Comparison of ENCODE assay signal across 23 cellular contexts in genomic region chr3:31953091-31953490, GRCh38. TPM values are rescaled to one million over a fixed set of nuclear protein-coding genes. Genes with fewer than 3 reads are reported as not detected.
DNase-seq lines count a peak whose midpoint lies in the region; ATAC-seq, FAIRE-seq and TF ChIP-seq lines count a peak whose summit lies in the region.
"Had no signal": no experiment of that assay in that cellular context is flagged by ENCODE, and none has a peak within 500 bp of the region (broad histone marks: within the 10 kb centered on the region; RNA-seq: fewer than 3 reads in every experiment).

No MANE protein-coding gene starts in this region.

- TF ChIP-seq POLR2A in spleen (IDR thresholded peaks at IDR 0.05): no peak

- H3K36me3 ChIP-seq in OCI-LY1 (ENCODE audit: insufficient read depth, low read length) (peaks cover 36% of the 10 kb centered on the region), astrocyte (ENCODE audit: insufficient read depth, low read length) (no peaks in the 10 kb centered on the region), spleen (peaks cover 0 to 4% (median 0%) of the 10 kb centered on the region in 6 donors), osteoblast (ENCODE audit: insufficient read depth, low read length) (no peaks in the 10 kb centered on the region), lower lobe of right lung (no peaks in the 10 kb centered on the region)

- TF ChIP-seq CTCF in GM12865 (IDR thresholded peaks at IDR 0.05; ENCODE audit: insufficient read depth, low read depth, low read length, missing control alignments) (no peak), OCI-LY1 (IDR thresholded peaks at IDR 0.05; ENCODE audit: low read length) (no peak), astrocyte (IDR thresholded peaks at IDR 0.05; ENCODE audit: insufficient read depth, low read depth, low read length) (no peak), spleen (IDR thresholded peaks at IDR 0.05 in 8 of 11, conservative IDR thresholded peaks at IDR 0.05 in 3 of 11) (no peak), osteoblast (IDR thresholded peaks at IDR 0.05; ENCODE audit: extremely low read depth, low read depth, low read length) (no peak), lower lobe of right lung (IDR thresholded peaks at IDR 0.05) (no peak)

- peaks cover 46% of the 10 kb centered on the region for H3K79me2 ChIP-seq in OCI-LY1 (ENCODE audit: insufficient read depth, low read length)
- peaks cover 6% of the 10 kb centered on the region for H3K79me2 ChIP-seq in astrocyte (ENCODE audit: insufficient read depth, low read length)
- no peaks in the 10 kb centered on the region for H3K79me2 ChIP-seq in osteoblast (ENCODE audit: insufficient read depth, low read length)

- peak overlapping the region; percentile 53 for H3K4me2 ChIP-seq in OCI-LY1 (ENCODE audit: low read length)
- H3K4me2 ChIP-seq in astrocyte (ENCODE audit: low read length): no peak overlapping the region
- H3K4me2 ChIP-seq in osteoblast (ENCODE audit: insufficient read depth, low read length): no peak overlapping the region

- H2AFZ ChIP-seq in OCI-LY1 (ENCODE audit: low read length): no peak overlapping the region
- H2AFZ ChIP-seq in astrocyte (ENCODE audit: low read depth, low read length): no peak overlapping the region
- H2AFZ ChIP-seq in osteoblast (ENCODE audit: low read length): no peak overlapping the region
- H2AFZ ChIP-seq: GM23338 had no signal

- H3K4me1 ChIP-seq in OCI-LY1 (ENCODE audit: insufficient read depth, low read length, severe bottlenecking) (peaks cover 78% of the 10 kb centered on the region), astrocyte (ENCODE audit: insufficient read depth, low read length) (no peaks in the 10 kb centered on the region), spleen (peaks cover 1 to 86% (median 41%) of the 10 kb centered on the region in 6 donors), osteoblast (ENCODE audit: insufficient read depth, low read length) (no peaks in the 10 kb centered on the region), lower lobe of right lung (peaks cover 11% of the 10 kb centered on the region)

- H3K4me3 Mint-ChIP-seq in astrocyte (ENCODE audit: unreplicated experiment): peak overlapping the region; percentile 62
- H3K4me3 Mint-ChIP-seq: CD8-positive, alpha-beta memory T cell; GM23338; T-cell had no signal

- 54 to 82% (median 73%) methylated on average over 6 to 7 of the region's 7 CpGs for WGBS in spleen, 5 donors

- no peaks in the 10 kb centered on the region for H3K27me3 Mint-ChIP-seq in astrocyte (ENCODE audit: low read depth, unreplicated experiment)

- H3K9me2 ChIP-seq in OCI-LY1 (ENCODE audit: low read depth, low read length): no peaks in the 10 kb centered on the region

- H3K27ac ChIP-seq in OCI-LY1 (ENCODE audit: low read depth, low read length, poor library complexity, severe bottlenecking) (peak overlapping the region; percentile 98), astrocyte (ENCODE audit: low read depth, low read length) (no peak overlapping the region), spleen (peak overlapping the region in 5 of 8 donors; percentile 58 to 82 (median 69)), osteoblast (ENCODE audit: low read depth, low read length) (no peak overlapping the region), lower lobe of right lung (no peak overlapping the region)
- H3K27ac ChIP-seq: C4-2B had no signal

- no peak for ATAC-seq in lower lobe of right lung
- ATAC-seq: GM23338, K562, SK-N-SH treated with all-trans-retinoic acid at 6 μM for 48 hours, T-cell had no signal

- H3K36me3 Mint-ChIP-seq in astrocyte (ENCODE audit: low read depth, unreplicated experiment): peaks cover 10% of the 10 kb centered on the region
- H3K36me3 Mint-ChIP-seq: CD8-positive, alpha-beta memory T cell had no signal

- peaks cover 9% of the 10 kb centered on the region for H3K9me3 Mint-ChIP-seq in astrocyte (ENCODE audit: unreplicated experiment)

- peaks cover 30% of the 10 kb centered on the region for H3F3A ChIP-seq in OCI-LY1 (ENCODE audit: insufficient read depth, low read length)

- H3K4me1 Mint-ChIP-seq in astrocyte (ENCODE audit: low read depth, unreplicated experiment): peaks cover 5% of the 10 kb centered on the region

- H3K9ac ChIP-seq in OCI-LY1 (ENCODE audit: low read length): peak overlapping the region; percentile 53; the same call in 1 of the 2 replicates
- no peak overlapping the region for H3K9ac ChIP-seq in astrocyte (ENCODE audit: low read length)

- peak; percentile 10 for DNase-seq in GM12865 (ENCODE audit: low read depth)
- DNase-seq in astrocyte (ENCODE audit: low read depth): no peak
- no peak for DNase-seq in spleen
- no peak for DNase-seq in osteoblast (ENCODE audit: insufficient read length, low spot score, missing footprints)
- DNase-seq in OCI-M2 (lab: John Stamatoyannopoulos, UW; ENCODE audit: unreplicated experiment): no peak
- DNase-seq in NCI-H1436 (lab: John Stamatoyannopoulos, UW): no peak
- no peak for DNase-seq in lower lobe of right lung
- DNase-seq: AML-193; Calu3; CD8-positive, alpha-beta memory T cell; GDM1; HCEC 1CT; NCI-H1092 treated with DMSO at 0.1 percent for 48 hours; NCI-H2029 treated with DMSO at 0.1 percent for 48 hours; NCI-H226; NCI-H524; NCI-H774; T-cell had no signal

- intact Hi-C loops in spleen (cut with DNase I; ENCODE audit: low total_unique reads) (no loop called here), lower lobe of right lung (cut with DNase I) (no loop called here)

- no peak for FAIRE-seq in astrocyte (lab: Jason Lieb, UNC)
- FAIRE-seq: K562 had no signal

- peak overlapping the region; percentile 41 for H3K27ac Mint-ChIP-seq in astrocyte (ENCODE audit: unreplicated experiment)
- H3K27ac Mint-ChIP-seq: GM23338, T-cell had no signal

- peaks cover 18% of the 10 kb centered on the region for H3K9me3 ChIP-seq in OCI-LY1 (ENCODE audit: low read length)
- H3K9me3 ChIP-seq in astrocyte (ENCODE audit: insufficient read depth, low read depth, low read length): peaks cover 7% of the 10 kb centered on the region
- H3K9me3 ChIP-seq in spleen: peaks cover 2 to 23% (median 15%) of the 10 kb centered on the region in 8 donors
- peaks cover 9% of the 10 kb centered on the region for H3K9me3 ChIP-seq in osteoblast (ENCODE audit: low read depth, low read length)
- peaks cover 8% of the 10 kb centered on the region for H3K9me3 ChIP-seq in lower lobe of right lung

- H4K20me1 ChIP-seq in OCI-LY1 (ENCODE audit: insufficient read depth, low read length) (no peaks in the 10 kb centered on the region), astrocyte (ENCODE audit: insufficient read depth, low read length) (peaks cover 10% of the 10 kb centered on the region), osteoblast (ENCODE audit: insufficient read depth, low read length) (no peaks in the 10 kb centered on the region)

- no peak overlapping the region for H3K4me3 ChIP-seq in GM12865 (ENCODE audit: low read depth, low read length)
- no peak overlapping the region for H3K4me3 ChIP-seq in OCI-LY1 (ENCODE audit: low read depth, low read length, poor library complexity, severe bottlenecking)
- H3K4me3 ChIP-seq in astrocyte (ENCODE audit: insufficient read depth, low read depth, low read length): no peak overlapping the region
- no peak overlapping the region for H3K4me3 ChIP-seq in spleen
- no peak overlapping the region for H3K4me3 ChIP-seq in osteoblast (ENCODE audit: insufficient read depth, low read length)
- no peak overlapping the region for H3K4me3 ChIP-seq in lower lobe of right lung
- H3K4me3 ChIP-seq: GM23338, K562 had no signal

- H3K27me3 ChIP-seq in OCI-LY1 (ENCODE audit: insufficient read depth, low read length) (no peaks in the 10 kb centered on the region), astrocyte (ENCODE audit: insufficient read depth, low read length) (no peaks in the 10 kb centered on the region), spleen (replicated peaks in 1 of 7) (no peaks in the 10 kb centered on the region), osteoblast (ENCODE audit: insufficient read depth, low read length) (no peaks in the 10 kb centered on the region), lower lobe of right lung (ENCODE audit: low read depth) (no peaks in the 10 kb centered on the region)

RNA-seq across cellular contexts. Expression of gene OSBPL10, which starts 28.0 kb away (rescaled TPM):
- total RNA-seq in astrocyte (51.3 and 52.7 TPM in 2 replicates), spleen (10 to 100 TPM; 38.4 to 95.1 (median 70.9) TPM), osteoblast (25.0 and 29.0 TPM in 2 replicates), lower lobe of right lung (18.8 TPM)
- 1 to 10 TPM; 3.8 to 5.3 (median 4.2) TPM for polyA plus RNA-seq in spleen

RNA-seq across cellular contexts. Expression of gene ZNF860, which starts 28.5 kb away (rescaled TPM):
- total RNA-seq in astrocyte: 2.7 and 3.7 TPM in 2 replicates
- 1 to 10 TPM; 3.1 to 9.5 (median 5.6) TPM for total RNA-seq in spleen
- 1 to 10 TPM; 1.3 to 1.6 (median 1.6) TPM for polyA plus RNA-seq in spleen
- total RNA-seq in osteoblast: 0.59 and 0.72 TPM in 2 replicates
- 1.6 TPM for total RNA-seq in lower lobe of right lung
- total RNA-seq: K562 had no signal
- polyA plus RNA-seq: CD8-positive, alpha-beta memory T cell; K562 had no signal

Comparison
In these comparisons a context has a peak if more than half of its experiments do, and no peak if none do; other contexts are left out.
1. H3K27ac ChIP-seq: peak in OCI-LY1 (single experiment) and spleen (5 of 8); none in astrocyte (single experiment), osteoblast (single experiment) and lower lobe of right lung (single experiment).